In genomic region chr19:10625003-10625761, GRCh38 we compare ENCODE assay signal across 8 cellular contexts. TPM values are rescaled to one million over a fixed set of nuclear protein-coding genes. Genes with fewer than 3 reads are reported as not detected.
DNase-seq lines count a peak whose midpoint lies in the region; ATAC-seq and TF ChIP-seq lines count a peak whose summit lies in the region.

SLC44A2 (plus strand) TSS chr19:10625553; CDS start chr19:10625634, 81 bp downstream.

- peaks cover 23% of the 10 kb centered on the region for H3K4me1 Mint-ChIP-seq in activated naive CD8-positive, alpha-beta T cell treated with anti-CD3 and anti-CD28 coated beads, Interleukin-2, amount 10 ng/mL, durations not matched to agents 7 days and 5 days
- peaks cover 23% of the 10 kb centered on the region for H3K4me1 Mint-ChIP-seq in neural progenitor cell

- POLR2A ChIA-PET in activated naive CD8-positive, alpha-beta T cell treated with anti-CD3 and anti-CD28 coated beads, Interleukin-2, amount 10 ng/mL, durations not matched to agents 7 days and 5 days (lab: Charles Lee), result interaction anchor here (1.5 kb wide), 1 partner anchor 22 kb away, joined by 5 read pairs; no protein-coding TSS in a partner anchor

- no peaks in the 10 kb centered on the region for H3K9me3 Mint-ChIP-seq in activated naive CD8-positive, alpha-beta T cell treated with anti-CD3 and anti-CD28 coated beads, Interleukin-2, amount 10 ng/mL, durations not matched to agents 7 days and 5 days
- H3K9me3 Mint-ChIP-seq in neural progenitor cell, result no peaks in the 10 kb centered on the region

- peaks cover 7% of the 10 kb centered on the region for H3K4me1 ChIP-seq in neural progenitor cell

- peak in 13 of 14 donors; percentile 16 to 87 (median 70) for DNase-seq in C1 segment of cervical spinal cord (lab: John Stamatoyannopoulos, UW)
- DNase-seq in HuH-7.5 (ENCODE audit: low spot score), result peak; percentile 82
- DNase-seq in activated naive CD8-positive, alpha-beta T cell treated with anti-CD3 and anti-CD28 coated beads, Interleukin-2, amount 10 ng/mL, durations not matched to agents 7 days and 5 days, result no peak
- DNase-seq in head of caudate nucleus, result peak; percentile 62 to 92 (median 82)
- peak; percentile 94 for DNase-seq in neural progenitor cell (ENCODE audit: low spot score)

- intact Hi-C loops in head of caudate nucleus (cut with DNase I), result no loop called here

- no peaks in the 10 kb centered on the region for H3K9me3 ChIP-seq in neural progenitor cell (ENCODE audit: low read depth)

- peak within 1 kb of the TSS; percentile 69 for H3K9ac ChIP-seq in neural progenitor cell

- H3K27me3 Mint-ChIP-seq in activated naive CD8-positive, alpha-beta T cell treated with anti-CD3 and anti-CD28 coated beads, Interleukin-2, amount 10 ng/mL, durations not matched to agents 7 days and 5 days, result no peaks in the 10 kb centered on the region
- H3K27me3 Mint-ChIP-seq in neural progenitor cell (ENCODE audit: insufficient read depth, low read depth), result peaks cover 2% of the 10 kb centered on the region

- H2AFZ ChIP-seq in neural progenitor cell (replicated peaks), result peak within 1 kb of the TSS; percentile 61

- H3K4me3 ChIP-seq in neural progenitor cell, result peak within 1 kb of the TSS; percentile 57

- no peaks in the 10 kb centered on the region for H3K36me3 ChIP-seq in neural progenitor cell

- ATAC-seq in activated naive CD8-positive, alpha-beta T cell treated with anti-CD3 and anti-CD28 coated beads, Interleukin-2, amount 10 ng/mL, durations not matched to agents 7 days and 5 days (ENCODE audit: low read depth), result peak; percentile 28
- ATAC-seq in HG02623 (IDR thresholded peaks at IDR 0.05; ENCODE audit: unreplicated experiment), result no peak
- no peak for ATAC-seq in HG02885 (IDR thresholded peaks at IDR 0.05; ENCODE audit: poor library complexity, unreplicated experiment)
- ATAC-seq in HG03439 (IDR thresholded peaks at IDR 0.05; ENCODE audit: unreplicated experiment), result no peak

- peaks cover 9% of the 10 kb centered on the region for H3K36me3 Mint-ChIP-seq in activated naive CD8-positive, alpha-beta T cell treated with anti-CD3 and anti-CD28 coated beads, Interleukin-2, amount 10 ng/mL, durations not matched to agents 7 days and 5 days
- H3K36me3 Mint-ChIP-seq in neural progenitor cell, result peaks cover 12% of the 10 kb centered on the region

- no peak for TF ChIP-seq CTCF in neural progenitor cell (IDR thresholded peaks at IDR 0.05)

- H3K4me2 ChIP-seq in neural progenitor cell, result peak within 1 kb of the TSS; percentile 81

- peak within 1 kb of the TSS; percentile 64 for H3K27ac ChIP-seq in neural progenitor cell

- H3K27me3 ChIP-seq in neural progenitor cell, result no peaks in the 10 kb centered on the region

- H3K27ac Mint-ChIP-seq in activated naive CD8-positive, alpha-beta T cell treated with anti-CD3 and anti-CD28 coated beads, Interleukin-2, amount 10 ng/mL, durations not matched to agents 7 days and 5 days, result peak within 1 kb of the TSS; percentile 89
- H3K27ac Mint-ChIP-seq in neural progenitor cell, result peak within 1 kb of the TSS; percentile 53

- peak within 1 kb of the TSS; percentile 71 for H3K4me3 Mint-ChIP-seq in activated naive CD8-positive, alpha-beta T cell treated with anti-CD3 and anti-CD28 coated beads, Interleukin-2, amount 10 ng/mL, durations not matched to agents 7 days and 5 days
- H3K4me3 Mint-ChIP-seq in neural progenitor cell, result peak within 1 kb of the TSS; percentile 84

- peaks cover 15% of the 10 kb centered on the region for H3F3A ChIP-seq in neural progenitor cell (ENCODE audit: low read depth)

- peaks cover 61% of the 10 kb centered on the region for H3K79me2 ChIP-seq in neural progenitor cell (ENCODE audit: low read depth)

- peaks cover 13% of the 10 kb centered on the region for H4K20me1 ChIP-seq in neural progenitor cell (ENCODE audit: low read depth)

RNA-seq across cellular contexts. Expression of gene SLC44A2, which starts in this region (rescaled TPM):
- total RNA-seq in activated naive CD8-positive, alpha-beta T cell treated with anti-CD3 and anti-CD28 coated beads, Interleukin-2, amount 10 ng/mL, durations not matched to agents 7 days and 5 days, result 100 to 1,000 TPM; 155 to 156 TPM
- total RNA-seq in neural progenitor cell (ENCODE audit: low replicate concordance), result 45.6 and 81.8 TPM in 2 replicates
